Comparison of ENCODE assay signal across 22 cellular contexts in genomic region chr12:93174473-93174872, GRCh38.
DNase-seq lines count a peak whose midpoint lies in the region; ATAC-seq, FAIRE-seq and TF ChIP-seq lines count a peak whose summit lies in the region.
"Had no signal": no experiment of that assay in that cellular context is flagged by ENCODE, and none has a peak within 500 bp of the region (broad histone marks: within the 10 kb centered on the region; RNA-seq: fewer than 3 reads in every experiment).

No MANE protein-coding gene starts in this region.

- SMC1A ChIA-PET in GM12878 (lab: Charles Lee; ENCODE audit: uncharacterized antibody, unreplicated experiment) = interaction anchor here (0.7 to 1.1 kb wide), 4 partner anchors 11 to 207 kb away, joined by 3 to 4 read pairs (median 3); no protein-coding TSS in a partner anchor

- dilution Hi-C loops in mammary epithelial cell (cut with HindIII; ENCODE audit: low sequenced_read_pairs) = no loop called here

- H4K20me1 ChIP-seq in mammary epithelial cell (ENCODE audit: insufficient read depth, low read length) (no peaks in the 10 kb centered on the region), GM12878 (ENCODE audit: control insufficient read depth, insufficient read depth) (no peaks in the 10 kb centered on the region)

- DNase-seq in breast epithelium (ENCODE audit: low spot score in 2 of 2) (no peak), mammary epithelial cell (no peak), GM12878 (ENCODE audit: low read depth, low spot score) (no peak), left lobe of liver (ENCODE audit: low spot score) (no peak), spleen (no peak), HEK293T (ENCODE audit: extremely low spot score) (no peak)
- DNase-seq in activated CD8-positive, alpha-beta memory T cell treated with anti-CD3 and anti-CD28 coated beads, Interleukin-2, amount 50 U/mL, for 4 hours = no peak
- DNase-seq: activated CD4-positive, alpha-beta T cell treated with anti-CD3 and anti-CD28 coated beads for 36 hours; CD4-positive, CD25-positive, alpha-beta regulatory T cell; DMS153; GDM1; glutamatergic neuron; left lung; NCI-H1048; NCI-H2081; NCI-H510A; NK-92 treated with Interleukin-12 subunit alpha and Interleukin-12 subunit beta, amount 100 ng/mL, for 24 hours; right lobe of liver; SW 1271 had no signal

- no peak for TF ChIP-seq CTCF in breast epithelium (IDR thresholded peaks at IDR 0.05)
- no peak for TF ChIP-seq CTCF in mammary epithelial cell (conservative IDR thresholded peaks at IDR 0.05 in 1 of 2, IDR thresholded peaks at IDR 0.05 in 1 of 2; ENCODE audit: extremely low read depth in 1 of 2, insufficient read depth in 1 of 2, low read depth in 1 of 2, low read length in 2 of 2)
- no peak for TF ChIP-seq CTCF in GM12878 (IDR thresholded peaks at IDR 0.05 in 2 of 3, conservative IDR thresholded peaks at IDR 0.05 in 1 of 3; ENCODE audit: control insufficient read depth in 2 of 3, extremely low read depth in 1 of 3, insufficient read depth in 1 of 3, low read depth in 3 of 3, low read length in 3 of 3)
- no peak for TF ChIP-seq CTCF in spleen (IDR thresholded peaks at IDR 0.05 in 8 of 11, conservative IDR thresholded peaks at IDR 0.05 in 3 of 11)

- H3K4me2 ChIP-seq in mammary epithelial cell (ENCODE audit: insufficient read depth, low read depth, low read length) (no peak overlapping the region), GM12878 (ENCODE audit: control insufficient read depth, insufficient read depth) (no peak overlapping the region)

- in situ Hi-C loops in mammary epithelial cell (cut with MboI; ENCODE audit: low sequenced_read_pairs in 2 of 2) (no loop called here), GM12878 (cut with MboI) (no loop called here)

- TF ChIP-seq EP300 in GM12878 (IDR thresholded peaks at IDR 0.05; ENCODE audit: borderline replicate concordance in 1 of 2, control insufficient read depth in 1 of 2, low read depth in 2 of 2, low read length in 2 of 2) = no peak

- POLR2A ChIA-PET in GM12878 (lab: Charles Lee) (interaction anchor here (0.5 to 0.9 kb wide), 2 partner anchors 12 to 21 kb away, joined by 4 to 6 read pairs; no protein-coding TSS in a partner anchor), HEK293T (lab: Yijun Ruan, JAX) (no interaction called here)

- RAD21 ChIA-PET in GM12878 (lab: Charles Lee; ENCODE audit: unreplicated experiment) = interaction anchor here (0.7 to 1.1 kb wide), 2 partner anchors 71 to 76 kb away, joined by 3 read pairs; no protein-coding TSS in a partner anchor

- no peak for ATAC-seq in GM12878
- peak; percentile 21 for ATAC-seq in left lobe of liver
- ATAC-seq: activated CD4-positive, alpha-beta T cell treated with anti-CD3 and anti-CD28 coated beads for 36 hours had no signal

- BruUV-seq in mammary epithelial cell (replicated peaks; lab: Mats Ljungman, UMichigan) = no TSS peak
- no TSS peak for BruUV-seq in GM12878 (replicated peaks; lab: Mats Ljungman, UMichigan)

- peak overlapping the region; percentile 52 to 58 for H3K27ac ChIP-seq in breast epithelium
- no peak overlapping the region for H3K27ac ChIP-seq in mammary epithelial cell (ENCODE audit: insufficient read depth, low read depth, low read length)
- no peak overlapping the region for H3K27ac ChIP-seq in GM12878 (ENCODE audit: control insufficient read depth, insufficient read depth)
- H3K27ac ChIP-seq in stomach smooth muscle (ENCODE audit: low read length) = peak overlapping the region; percentile 64
- H3K27ac ChIP-seq in spleen = no peak overlapping the region
- H3K27ac ChIP-seq: left lung, right lobe of liver, thoracic aorta had no signal

- H3K36me3 ChIP-seq in breast epithelium = no peaks in the 10 kb centered on the region
- H3K36me3 ChIP-seq in mammary epithelial cell (ENCODE audit: insufficient read depth, low read length) = no peaks in the 10 kb centered on the region
- H3K36me3 ChIP-seq in GM12878 (ENCODE audit: control insufficient read depth in 2 of 2, insufficient read depth in 2 of 2, low read length in 1 of 2) = no peaks in the 10 kb centered on the region
- no peaks in the 10 kb centered on the region for H3K36me3 ChIP-seq in stomach smooth muscle (ENCODE audit: control insufficient read depth in 2 of 2, insufficient read depth in 2 of 2, low read length in 2 of 2)
- no peaks in the 10 kb centered on the region for H3K36me3 ChIP-seq in spleen
- H3K36me3 ChIP-seq: left lung, right lobe of liver, thoracic aorta had no signal

- TF ChIP-seq POLR2A in breast epithelium (IDR thresholded peaks at IDR 0.05) = no peak
- TF ChIP-seq POLR2A in GM12878 (IDR thresholded peaks at IDR 0.05; ENCODE audit: low read depth, low read length) = no peak
- no peak for TF ChIP-seq POLR2A in spleen (IDR thresholded peaks at IDR 0.05)

- no peaks in the 10 kb centered on the region for H3K4me1 ChIP-seq in breast epithelium
- H3K4me1 ChIP-seq in mammary epithelial cell (ENCODE audit: insufficient read depth, low read length) = no peaks in the 10 kb centered on the region
- peaks cover 15% of the 10 kb centered on the region for H3K4me1 ChIP-seq in GM12878 (ENCODE audit: control insufficient read depth, insufficient read depth, low read length)
- peaks cover 53% of the 10 kb centered on the region for H3K4me1 ChIP-seq in stomach smooth muscle (ENCODE audit: control insufficient read depth, insufficient read depth, low read length)
- H3K4me1 ChIP-seq in spleen = peaks cover 0 to 17% (median 2%) of the 10 kb centered on the region in 6 donors

- no peak for TF ChIP-seq RAD21 in GM12878 (IDR thresholded peaks at IDR 0.05; ENCODE audit: insufficient read depth, low read depth, low read length)

- H3K9me3 ChIP-seq in breast epithelium (no peaks in the 10 kb centered on the region), mammary epithelial cell (replicated peaks; ENCODE audit: insufficient read depth, low read length) (no peaks in the 10 kb centered on the region), GM12878 (replicated peaks; ENCODE audit: control insufficient read depth, insufficient read depth, low read length) (no peaks in the 10 kb centered on the region; the same call in 2 of the 3 replicates), stomach smooth muscle (ENCODE audit: control insufficient read depth in 2 of 2, low read length in 2 of 2) (no peaks in the 10 kb centered on the region), spleen (no peaks in the 10 kb centered on the region)
- H3K9me3 ChIP-seq: left lung, right lobe of liver, thoracic aorta had no signal

- H3K79me2 ChIP-seq in mammary epithelial cell (ENCODE audit: insufficient read depth, low read length) (no peaks in the 10 kb centered on the region), GM12878 (ENCODE audit: control insufficient read depth, insufficient read depth, low read length) (no peaks in the 10 kb centered on the region)

- H3K9ac ChIP-seq in mammary epithelial cell (ENCODE audit: insufficient read depth, low read length) (no peak overlapping the region), GM12878 (ENCODE audit: control insufficient read depth, insufficient read depth, low read length) (no peak overlapping the region), stomach smooth muscle (ENCODE audit: low read length in 2 of 2) (no peak overlapping the region)

- H2AFZ ChIP-seq in mammary epithelial cell (ENCODE audit: low read depth, low read length) = no peak overlapping the region
- H2AFZ ChIP-seq in GM12878 (ENCODE audit: control insufficient read depth, low read depth, low read length) = peak overlapping the region; percentile 10; the same call in 1 of the 2 replicates

- no peak for FAIRE-seq in GM12878 (lab: Jason Lieb, UNC)
- FAIRE-seq: colon had no signal

- H3K4me3 ChIP-seq in breast epithelium = no peak overlapping the region
- no peak overlapping the region for H3K4me3 ChIP-seq in mammary epithelial cell (replicated peaks in 1 of 3; ENCODE audit: insufficient read depth in 1 of 3, low read depth in 2 of 3, low read length in 3 of 3)
- H3K4me3 ChIP-seq in GM12878 = no peak overlapping the region
- H3K4me3 ChIP-seq in stomach smooth muscle (ENCODE audit: low read length in 2 of 2) = no peak overlapping the region
- H3K4me3 ChIP-seq in spleen = no peak overlapping the region
- H3K4me3 ChIP-seq: left lung, right lobe of liver, thoracic aorta had no signal

- intact Hi-C loops in breast epithelium (cut with DNase I; ENCODE audit: low total_unique reads) = no loop called here
- intact Hi-C loops in mammary epithelial cell (cut with micrococcal nuclease) = no loop called here
- intact Hi-C loops in GM12878 (cut with micrococcal nuclease; ENCODE audit: unreplicated experiment) = no loop called here
- intact Hi-C loops in spleen (cut with DNase I; ENCODE audit: low total_unique reads) = no loop called here

- CTCF ChIA-PET in mammary epithelial cell (lab: Charles Lee; ENCODE audit: low non-redundant PET) = interaction anchor here (0.7 kb wide), 1 partner anchor 15 kb away, joined by 3 read pairs; no protein-coding TSS in a partner anchor
- CTCF ChIA-PET in GM12878 (lab: Yijun Ruan, JAX) = no interaction called here
- CTCF ChIA-PET in HEK293T (lab: Yijun Ruan, JAX) = no interaction called here

- WGBS in mammary epithelial cell (ENCODE audit: low coverage, missing lambda C conversion rate) = 100% methylated on average over 2 of the region's 5 CpGs
- 93% methylated on average over 5 of the region's 5 CpGs for WGBS in GM12878 (ENCODE audit: insufficient coverage, insufficient replicate concordance, low lambda C conversion rate, missing lambda C conversion rate)
- 77 to 90% (median 85%) methylated on average over 5 of the region's 5 CpGs for WGBS in spleen, 5 donors

- H3K27me3 ChIP-seq in breast epithelium = no peaks in the 10 kb centered on the region
- no peaks in the 10 kb centered on the region for H3K27me3 ChIP-seq in mammary epithelial cell (ENCODE audit: insufficient read depth, low read length)
- no peaks in the 10 kb centered on the region for H3K27me3 ChIP-seq in GM12878 (replicated peaks in 1 of 2; ENCODE audit: control insufficient read depth in 2 of 2, insufficient read depth in 2 of 2, low read length in 1 of 2)
- no peaks in the 10 kb centered on the region for H3K27me3 ChIP-seq in stomach smooth muscle (ENCODE audit: control insufficient read depth in 1 of 2, insufficient read depth in 2 of 2, low read length in 2 of 2)
- H3K27me3 ChIP-seq in spleen (replicated peaks in 1 of 7) = no peaks in the 10 kb centered on the region
- H3K27me3 ChIP-seq: left lung, right lobe of liver had no signal

TF ChIP-seq in GM12878, 131 proteins besides CTCF, POLR2A, EP300 and RAD21 (continues in another document):
- TF ChIP-seq SIN3A (IDR thresholded peaks at IDR 0.05; ENCODE audit: low read depth, low read length) = no peak

TF ChIP-seq in HEK293T, 16 proteins besides CTCF, POLR2A, EP300 and RAD21:
- TF ChIP-seq FOXA1 (IDR thresholded peaks at IDR 0.05) = no peak
- TF ChIP-seq HDGF (IDR thresholded peaks at IDR 0.05; ENCODE audit: borderline replicate concordance) = no peak
- no peak for TF ChIP-seq SP1 (IDR thresholded peaks at IDR 0.05)
- TF ChIP-seq BHLHE40 (IDR thresholded peaks at IDR 0.05; ENCODE audit: borderline replicate concordance) = no peak
- TF ChIP-seq ARNT (IDR thresholded peaks at IDR 0.05) = no peak
- no peak for TF ChIP-seq L3MBTL2 (conservative IDR thresholded peaks at IDR 0.05)

Comparison
In these comparisons a context has a peak if more than half of its experiments do, and no peak if none do; other contexts are left out.
1. H3K27ac ChIP-seq: peak in breast epithelium (2 of 2) and stomach smooth muscle (single experiment); none in mammary epithelial cell (single experiment), GM12878 (single experiment) and spleen (0 of 8).